ENCODE assay signal across 12 cellular contexts in genomic region chr18:58792086-58792485, GRCh38.
DNase-seq lines count a peak whose midpoint lies in the region; ATAC-seq, FAIRE-seq and TF ChIP-seq lines count a peak whose summit lies in the region.
"Had no signal": no experiment of that assay in that cellular context is flagged by ENCODE, and none has a peak within 500 bp of the region (broad histone marks: within the 10 kb centered on the region; RNA-seq: fewer than 3 reads in every experiment).

No MANE protein-coding gene starts in this region.

- no peak overlapping the region for H3K4me3 ChIP-seq in small intestine (ENCODE audit: low read depth in 1 of 2, low read length in 2 of 2)
- H3K4me3 ChIP-seq in mammary epithelial cell (replicated peaks in 1 of 3; ENCODE audit: insufficient read depth in 1 of 3, low read depth in 2 of 3, low read length in 3 of 3) = no peak overlapping the region
- no peak overlapping the region for H3K4me3 ChIP-seq in HAP-1
- H3K4me3 ChIP-seq: right atrium auricular region had no signal

- CTCF ChIA-PET in mammary epithelial cell (lab: Charles Lee; ENCODE audit: low non-redundant PET) = no interaction called here

- in situ Hi-C loops in mammary epithelial cell (cut with MboI; ENCODE audit: low sequenced_read_pairs in 2 of 2) = loop anchor here in 1 of 2 donors (5.0 kb wide), 1 partner anchor 65 kb away; no protein-coding TSS in a partner anchor
- in situ Hi-C loops in HAP-1 (cut with MboI; ENCODE audit: low sequenced_read_pairs) = no loop called here

- no peaks in the 10 kb centered on the region for H3K27me3 ChIP-seq in small intestine (ENCODE audit: control insufficient read depth in 2 of 2, insufficient read depth in 2 of 2, low read length in 2 of 2)
- no peaks in the 10 kb centered on the region for H3K27me3 ChIP-seq in mammary epithelial cell (ENCODE audit: insufficient read depth, low read length)
- H3K27me3 ChIP-seq in HAP-1 (ENCODE audit: low read depth) = no peaks in the 10 kb centered on the region
- H3K27me3 ChIP-seq: right atrium auricular region had no signal

- H3K9ac ChIP-seq in mammary epithelial cell (ENCODE audit: insufficient read depth, low read length) = no peak overlapping the region

- BruUV-seq in mammary epithelial cell (replicated peaks; lab: Mats Ljungman, UMichigan) = no TSS peak

- WGBS in small intestine, 3 donors = 34 to 58% (median 43%) methylated on average over 7 of the region's 7 CpGs
- 95% methylated on average over 7 of the region's 7 CpGs for WGBS in mammary epithelial cell (ENCODE audit: low coverage, missing lambda C conversion rate)

- ATAC-seq in GM19025 (IDR thresholded peaks at IDR 0.05; ENCODE audit: low read depth, unreplicated experiment) = peak; percentile 99
- peak; percentile 91 for ATAC-seq in HG02623 (IDR thresholded peaks at IDR 0.05; ENCODE audit: unreplicated experiment)
- ATAC-seq in HG03521 (IDR thresholded peaks at IDR 0.05; ENCODE audit: unreplicated experiment) = peak; percentile 98
- ATAC-seq: left lobe of liver had no signal

- dilution Hi-C loops in mammary epithelial cell (cut with HindIII; ENCODE audit: low sequenced_read_pairs) = no loop called here

- DNase-seq in small intestine = peak; percentile 33
- DNase-seq in NOMO-1 treated with dmso at 0.1 percent for 144 hours (lab: John Stamatoyannopoulos, UW; ENCODE audit: unreplicated experiment) = no peak
- no peak for DNase-seq in mammary epithelial cell
- no peak for DNase-seq in activated effector memory CD4-positive, alpha-beta T cell treated with anti-CD3 and anti-CD28 coated beads, Interleukin-2, amount 50 U/mL, for 16 hours
- DNase-seq in HAP-1 (ENCODE audit: low spot score in 2 of 2) = no peak
- DNase-seq: NCI-H2029, SHP77 had no signal

- peaks cover 2 to 3% of the 10 kb centered on the region in 2 donors for H3K4me1 ChIP-seq in small intestine (ENCODE audit: control insufficient read depth in 2 of 2, insufficient read depth in 1 of 2, low read depth in 1 of 2, low read length in 1 of 2)
- peaks cover 20% of the 10 kb centered on the region for H3K4me1 ChIP-seq in mammary epithelial cell (ENCODE audit: insufficient read depth, low read length)
- peaks cover 21% of the 10 kb centered on the region for H3K4me1 ChIP-seq in HAP-1

- intact Hi-C loops in mammary epithelial cell (cut with micrococcal nuclease) = loop anchor here (2.0 kb wide), 1 partner anchor 59 kb away; no protein-coding TSS in a partner anchor

- no peak for TF ChIP-seq CTCF in mammary epithelial cell (conservative IDR thresholded peaks at IDR 0.05 in 1 of 2, IDR thresholded peaks at IDR 0.05 in 1 of 2; ENCODE audit: extremely low read depth in 1 of 2, insufficient read depth in 1 of 2, low read depth in 1 of 2, low read length in 2 of 2)

- FAIRE-seq in small intestine (lab: Jason Lieb, UNC) = no peak

- no peaks in the 10 kb centered on the region for H4K20me1 ChIP-seq in mammary epithelial cell (ENCODE audit: insufficient read depth, low read length)

- H3K36me3 ChIP-seq in small intestine (ENCODE audit: control insufficient read depth in 2 of 2, insufficient read depth in 2 of 2, low read length in 2 of 2) = no peaks in the 10 kb centered on the region
- no peaks in the 10 kb centered on the region for H3K36me3 ChIP-seq in mammary epithelial cell (ENCODE audit: insufficient read depth, low read length)
- no peaks in the 10 kb centered on the region for H3K36me3 ChIP-seq in HAP-1 (replicated peaks)
- H3K36me3 ChIP-seq: right atrium auricular region had no signal

- H3K4me2 ChIP-seq in mammary epithelial cell (ENCODE audit: insufficient read depth, low read depth, low read length) = no peak overlapping the region

- H3K27ac ChIP-seq in small intestine (ENCODE audit: low read depth in 1 of 2, low read length in 1 of 2) = peak overlapping the region in 1 of 2 donors; percentile 62
- no peak overlapping the region for H3K27ac ChIP-seq in mammary epithelial cell (ENCODE audit: insufficient read depth, low read depth, low read length)
- H3K27ac ChIP-seq: right atrium auricular region had no signal

- H3K9me3 ChIP-seq in small intestine (ENCODE audit: control insufficient read depth, low read depth) = no peaks in the 10 kb centered on the region
- H3K9me3 ChIP-seq in mammary epithelial cell (replicated peaks; ENCODE audit: insufficient read depth, low read length) = no peaks in the 10 kb centered on the region
- H3K9me3 ChIP-seq in HAP-1 = no peaks in the 10 kb centered on the region
- H3K9me3 ChIP-seq: right atrium auricular region had no signal

- H2AFZ ChIP-seq in mammary epithelial cell (ENCODE audit: low read depth, low read length) = no peak overlapping the region

- no peaks in the 10 kb centered on the region for H3K79me2 ChIP-seq in mammary epithelial cell (ENCODE audit: insufficient read depth, low read length)
